19 cellular contexts compared by ENCODE assay signal in the genomic region with DNA sequence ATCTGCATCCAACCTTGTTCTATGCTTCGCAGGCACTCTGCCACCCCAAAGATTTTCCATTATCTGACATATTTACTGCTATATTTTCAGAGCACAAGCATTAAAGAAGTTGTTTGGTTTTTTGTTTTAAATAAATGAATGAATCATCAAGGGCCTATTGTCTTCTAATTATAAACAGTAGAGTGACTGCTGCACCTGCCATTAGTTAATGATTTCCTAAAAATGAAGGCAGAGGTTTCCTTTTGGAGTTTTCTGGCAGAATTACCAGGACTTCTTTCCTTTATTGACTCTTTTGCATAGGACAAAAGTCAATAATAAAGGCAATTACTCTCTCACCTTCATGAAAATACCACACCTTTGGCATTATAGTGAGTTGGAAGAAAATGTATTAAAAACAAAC.
"Had no signal": no experiment of that assay in that cellular context is flagged by ENCODE, and none has a peak within 500 bp of the region (broad histone marks: within the 10 kb centered on the region; RNA-seq: fewer than 3 reads in every experiment).

No MANE protein-coding gene starts in this region.

- H3K27ac Mint-ChIP-seq: stimulated activated effector memory CD8-positive, alpha-beta T cell treated with anti-CD3 and anti-CD28 coated beads, Interleukin-12 subunit alpha, Interleukin-12 subunit beta, amount 100 ng/mL, for 72 hours; stimulated activated naive CD8-positive, alpha-beta T cell treated with anti-CD3 and anti-CD28 coated beads, Interleukin-15, Interleukin-2, amounts not matched to agents 100 ng/mL and 50 ng/mL, for 24 hours had no signal

- H3K4me3 ChIP-seq: dorsolateral prefrontal cortex, heart left ventricle, tibial artery, upper lobe of left lung, uterus had no signal

- H3K4me1 ChIP-seq: heart left ventricle, tibial artery, upper lobe of left lung, uterus had no signal

- H3K36me3 ChIP-seq: heart left ventricle, neutrophil, tibial artery, upper lobe of left lung, uterus had no signal

- H3K9me3 ChIP-seq: neutrophil had no signal

- H3K27me3 Mint-ChIP-seq: naive thymus-derived CD8-positive, alpha-beta T cell; stimulated activated naive CD8-positive, alpha-beta T cell treated with anti-CD3 and anti-CD28 coated beads, Interleukin-15, Interleukin-2, amounts not matched to agents 100 ng/mL and 50 ng/mL, for 24 hours had no signal

- H3K27ac ChIP-seq: dorsolateral prefrontal cortex, heart left ventricle, neutrophil, tibial artery, upper lobe of left lung, uterus had no signal

- H3K36me3 Mint-ChIP-seq: stimulated activated effector memory CD8-positive, alpha-beta T cell treated with anti-CD3 and anti-CD28 coated beads, Interleukin-12 subunit alpha, Interleukin-12 subunit beta, amount 100 ng/mL, for 72 hours had no signal

- H3K27me3 ChIP-seq: dorsolateral prefrontal cortex, heart left ventricle, neutrophil, tibial artery, upper lobe of left lung, uterus had no signal

- H3K4me1 Mint-ChIP-seq: stimulated activated effector memory CD8-positive, alpha-beta T cell treated with anti-CD3 and anti-CD28 coated beads, Interleukin-12 subunit alpha, Interleukin-12 subunit beta, amount 100 ng/mL, for 72 hours had no signal

- DNase-seq: cortex of kidney; dorsolateral prefrontal cortex; effector CD8-positive, alpha-beta T cell; foreskin melanocyte; heart left ventricle; hippocampal formation; mammary epithelial cell; midbrain; naive thymus-derived CD8-positive, alpha-beta T cell; posterior cingulate gyrus; right cardiac atrium; stimulated activated CD4-positive, alpha-beta T cell treated with anti-CD3 and anti-CD28 coated beads, Interleukin-4, amount 100 ng/mL, for 1 hour; stimulated activated CD8-positive, alpha-beta memory T cell treated with anti-CD3 and anti-CD28 coated beads, Interleukin-4, amount 100 ng/mL, for 48 hours; tibial artery; upper lobe of left lung; uterus had no signal

- H3K4me3 Mint-ChIP-seq: naive thymus-derived CD8-positive, alpha-beta T cell; stimulated activated effector memory CD8-positive, alpha-beta T cell treated with anti-CD3 and anti-CD28 coated beads, Interleukin-12 subunit alpha, Interleukin-12 subunit beta, amount 100 ng/mL, for 72 hours; stimulated activated naive CD8-positive, alpha-beta T cell treated with anti-CD3 and anti-CD28 coated beads, Interleukin-15, Interleukin-2, amounts not matched to agents 100 ng/mL and 50 ng/mL, for 24 hours had no signal
